Comparison of ENCODE assay signal across 14 cellular contexts in the genomic region with DNA sequence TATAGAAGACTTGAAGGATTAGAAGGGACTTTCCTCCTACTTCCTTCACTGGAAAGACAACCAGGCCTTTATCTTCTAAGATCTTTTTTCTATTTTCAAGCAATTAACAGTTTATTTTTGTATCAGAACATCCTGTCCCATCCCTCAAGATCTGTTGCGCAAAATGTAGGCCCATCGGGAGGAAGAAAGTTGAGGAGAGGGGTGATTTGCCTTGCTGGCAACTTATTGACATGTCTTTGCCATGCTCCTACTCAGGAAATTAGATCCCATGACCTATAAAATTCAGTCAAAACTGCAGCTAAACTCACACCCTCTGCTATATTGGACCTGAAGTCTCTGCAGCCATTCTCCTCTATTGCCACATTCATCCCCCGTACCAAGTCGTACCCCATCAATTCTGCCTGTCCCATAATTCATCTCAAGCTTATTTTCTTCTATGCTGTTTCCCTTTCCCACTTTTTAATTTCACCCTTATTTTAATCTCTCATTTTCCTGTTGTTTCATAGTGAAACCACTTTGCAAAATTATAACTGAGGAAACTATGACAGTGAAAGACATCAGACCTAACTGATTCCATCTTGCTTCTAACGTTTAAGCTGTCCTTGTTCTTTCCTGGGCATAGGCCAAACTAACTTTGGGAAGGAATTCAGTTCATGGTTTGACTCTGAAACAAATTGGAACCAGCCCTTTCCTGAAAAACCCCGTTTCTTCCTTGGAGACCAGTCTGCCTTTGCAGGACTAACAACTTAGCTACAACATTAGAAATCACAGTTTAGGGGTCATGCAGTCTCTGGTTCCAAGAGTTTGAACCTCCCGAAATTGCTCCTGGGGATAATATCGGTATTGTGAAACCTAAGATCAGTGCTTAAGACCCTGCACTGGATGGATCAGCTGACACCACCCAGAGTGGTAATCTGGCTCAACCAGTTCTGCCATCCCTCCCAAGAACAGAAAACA.
DNase-seq lines count a peak whose midpoint lies in the region; ATAC-seq and TF ChIP-seq lines count a peak whose summit lies in the region.
"Had no signal": no experiment of that assay in that cellular context is flagged by ENCODE, and none has a peak within 500 bp of the region (broad histone marks: within the 10 kb centered on the region; RNA-seq: fewer than 3 reads in every experiment).

No MANE protein-coding gene starts in this region.

- peaks cover 30% of the 10 kb centered on the region for H3K9me3 Mint-ChIP-seq in WTC11

- ATAC-seq in WTC11 (no peak), GM18498 (IDR thresholded peaks at IDR 0.05; ENCODE audit: unreplicated experiment) (no peak)
- ATAC-seq: PC-3 had no signal

- H3K27me3 Mint-ChIP-seq in WTC11 (ENCODE audit: low read depth): peaks cover 6% of the 10 kb centered on the region

- POLR2A ChIA-PET in WTC11 (lab: Charles Lee): no interaction called here

- peaks cover 27% of the 10 kb centered on the region for H3K4me1 ChIP-seq in ACC112 (ENCODE audit: control insufficient read depth, insufficient read depth, low read length, unreplicated experiment)

- TF ChIP-seq CTCF in WTC11 (IDR thresholded peaks at IDR 0.05): no peak

- no peak overlapping the region; the same call in 1 of the 2 replicates for H3K27ac ChIP-seq in ACC112 (ENCODE audit: low read depth, low read length)

- H3K36me3 Mint-ChIP-seq in WTC11: peaks cover 29% of the 10 kb centered on the region
- H3K36me3 Mint-ChIP-seq: CD14-positive monocyte had no signal

- H3K4me3 ChIP-seq in ACC112 (ENCODE audit: low read depth, low read length) (no peak overlapping the region), skeletal muscle cell (ENCODE audit: low read depth, low read length) (no peak overlapping the region)

- CTCF ChIA-PET in WTC11 (lab: Charles Lee): interaction anchor here (1.2 kb wide), 1 partner anchor 71 kb away, joined by 3 read pairs; no protein-coding TSS in a partner anchor

- peaks cover 59% of the 10 kb centered on the region for H3K4me1 Mint-ChIP-seq in WTC11
- H3K4me1 Mint-ChIP-seq: CD14-positive monocyte had no signal

- no peaks in the 10 kb centered on the region for H3K79me2 ChIP-seq in ACC112 (ENCODE audit: control insufficient read depth, insufficient read depth, low read length, unreplicated experiment)

- H2AFZ ChIP-seq in ACC112 (ENCODE audit: low read length, unreplicated experiment): peak overlapping the region; percentile 86

- DNase-seq in WTC11 (ENCODE audit: low spot score): no peak
- DNase-seq in fibroblast of peridontal ligament (ENCODE audit: extremely low read depth): peak; percentile 76
- DNase-seq in skeletal muscle cell (ENCODE audit: low read depth): peak; percentile 42
- no peak for DNase-seq in activated gamma-delta T cell (lab: John Stamatoyannopoulos, UW)
- DNase-seq in NCI-H524 (lab: John Stamatoyannopoulos, UW): no peak
- no peak for DNase-seq in NOMO-1 treated with DMSO at 0.1 percent for 48 hours (lab: John Stamatoyannopoulos, UW; ENCODE audit: unreplicated experiment)
- DNase-seq: DMS53, KBM-7, NCI-H1092 treated with DMSO at 0.1 percent for 48 hours, NCI-H1694, PC-3 had no signal

- no peaks in the 10 kb centered on the region for H3K27me3 ChIP-seq in ACC112 (ENCODE audit: insufficient read depth, low read length)

- 0 out of 2 replicates have a peak, but pooled peaks cover 3% of the 10 kb centered on the region for H3K36me3 ChIP-seq in ACC112 (ENCODE audit: insufficient read depth, low read length)

- H3K27ac Mint-ChIP-seq in WTC11: no peak overlapping the region
- H3K27ac Mint-ChIP-seq: CD14-positive monocyte had no signal

- no peak overlapping the region for H3K4me3 Mint-ChIP-seq in WTC11
- H3K4me3 Mint-ChIP-seq: CD14-positive monocyte had no signal

TF ChIP-seq in WTC11, 78 proteins besides CTCF, POLR2A, EP300 and RAD21:
- TF ChIP-seq TEAD4 (CRISPR knock-in tag; IDR thresholded peaks at IDR 0.05) (no peak), NR2C2 (CRISPR knock-in tag; IDR thresholded peaks at IDR 0.05) (no peak), ZNF317 (CRISPR knock-in tag; IDR thresholded peaks at IDR 0.05; ENCODE audit: borderline replicate concordance, low read depth) (no peak)
- TF ChIP-seq, protein P1, sequence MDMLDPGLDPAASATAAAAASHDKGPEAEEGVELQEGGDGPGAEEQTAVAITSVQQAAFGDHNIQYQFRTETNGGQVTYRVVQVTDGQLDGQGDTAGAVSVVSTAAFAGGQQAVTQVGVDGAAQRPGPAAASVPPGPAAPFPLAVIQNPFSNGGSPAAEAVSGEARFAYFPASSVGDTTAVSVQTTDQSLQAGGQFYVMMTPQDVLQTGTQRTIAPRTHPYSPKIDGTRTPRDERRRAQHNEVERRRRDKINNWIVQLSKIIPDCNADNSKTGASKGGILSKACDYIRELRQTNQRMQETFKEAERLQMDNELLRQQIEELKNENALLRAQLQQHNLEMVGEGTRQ (CRISPR knock-in tag; IDR thresholded peaks at IDR 0.05): peak; percentile 20; the same call in 1 of the 2 replicates
- TF ChIP-seq, protein P2, sequence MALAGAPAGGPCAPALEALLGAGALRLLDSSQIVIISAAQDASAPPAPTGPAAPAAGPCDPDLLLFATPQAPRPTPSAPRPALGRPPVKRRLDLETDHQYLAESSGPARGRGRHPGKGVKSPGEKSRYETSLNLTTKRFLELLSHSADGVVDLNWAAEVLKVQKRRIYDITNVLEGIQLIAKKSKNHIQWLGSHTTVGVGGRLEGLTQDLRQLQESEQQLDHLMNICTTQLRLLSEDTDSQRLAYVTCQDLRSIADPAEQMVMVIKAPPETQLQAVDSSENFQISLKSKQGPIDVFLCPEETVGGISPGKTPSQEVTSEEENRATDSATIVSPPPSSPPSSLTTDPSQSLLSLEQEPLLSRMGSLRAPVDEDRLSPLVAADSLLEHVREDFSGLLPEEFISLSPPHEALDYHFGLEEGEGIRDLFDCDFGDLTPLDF (CRISPR knock-in tag; IDR thresholded peaks at IDR 0.05): no peak

Comparison
In these comparisons a context has a peak if more than half of its experiments do, and no peak if none do; other contexts are left out.
1. DNase-seq: peak in fibroblast of peridontal ligament (single experiment) and skeletal muscle cell (single experiment); none in WTC11 (single experiment), activated gamma-delta T cell (single experiment), NCI-H524 (0 of 2) and NOMO-1 treated with DMSO at 0.1 percent for 48 hours (single experiment).